Comparison of ENCODE assay signal across 8 cellular contexts in the genomic region with DNA sequence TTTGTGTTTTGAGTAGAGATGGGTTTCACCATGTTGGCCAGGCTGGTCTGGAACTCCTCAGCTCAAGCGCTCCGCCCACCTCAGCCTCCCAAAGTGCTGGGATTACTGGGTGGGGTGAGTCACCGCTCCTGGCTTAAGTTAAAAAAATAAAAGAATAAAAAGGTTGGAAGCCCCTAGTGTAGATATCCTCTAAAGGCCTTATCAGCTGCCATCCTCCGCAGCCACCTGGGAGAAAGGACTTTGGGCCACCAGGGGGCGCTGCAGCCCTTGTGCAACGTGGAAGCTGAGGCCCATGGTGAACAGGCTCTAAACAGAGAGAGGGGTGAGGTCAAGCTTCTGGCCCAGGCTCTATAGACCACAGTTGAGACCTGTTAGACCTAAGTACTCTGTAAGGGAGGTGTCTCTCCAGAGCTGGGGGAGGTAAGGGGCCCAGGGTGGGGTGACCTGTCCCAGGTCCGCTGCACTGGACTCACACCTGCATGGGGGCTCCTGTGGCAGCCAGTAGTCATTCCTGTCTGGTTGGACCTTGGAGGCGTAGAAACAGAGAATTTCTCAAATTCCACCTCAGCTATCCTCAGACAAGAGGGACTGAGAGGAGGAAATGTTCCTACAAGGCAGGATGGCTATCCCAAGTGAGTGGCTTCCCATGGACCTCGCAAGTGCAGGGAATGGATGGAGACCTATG. TPM values are rescaled to one million over a fixed set of nuclear protein-coding genes. Genes with fewer than 3 reads are reported as not detected.
A peak's percentile ranks its signal among the peaks of the same experiment; 100 is the strongest.
DNase-seq lines count a peak whose midpoint lies in the region; ATAC-seq and TF ChIP-seq lines count a peak whose summit lies in the region.

No MANE protein-coding gene starts in this region.

- no peak overlapping the region for H2BK20ac ChIP-seq in IMR-90 (ENCODE audit: low read depth, low read length)

- peaks cover 13% of the 10 kb centered on the region for H3K27me3 ChIP-seq in IMR-90 (ENCODE audit: control insufficient read depth, insufficient read depth, low read length)

- peak; percentile 83 for TF ChIP-seq CTCF in IMR-90 (conservative IDR thresholded peaks at IDR 0.05; ENCODE audit: low read depth, low read length)
- peak; percentile 96 for TF ChIP-seq CTCF in OCI-LY7 (conservative IDR thresholded peaks at IDR 0.05; ENCODE audit: low read length)

- TF ChIP-seq POLR2A in IMR-90 (IDR thresholded peaks at IDR 0.05; ENCODE audit: low read depth, low read length): no peak
- no peak for TF ChIP-seq POLR2A in erythroblast (IDR thresholded peaks at IDR 0.05; ENCODE audit: low read length)

- intact Hi-C loops in IMR-90 (cut with micrococcal nuclease): no loop called here
- intact Hi-C loops in OCI-LY7 (cut with micrococcal nuclease; ENCODE audit: unreplicated experiment): loop anchor here (1.0 to 5.0 kb wide), 3 partner anchors 17 to 72 kb away; no protein-coding TSS in a partner anchor

- H3K79me2 ChIP-seq in OCI-LY7 (ENCODE audit: insufficient read depth, low read depth, low read length): no peaks in the 10 kb centered on the region

- no peaks in the 10 kb centered on the region; the same call in 1 of the 2 replicates for H3K9me1 ChIP-seq in IMR-90 (ENCODE audit: insufficient read depth, low read length)

- peaks cover 0 to 7% (median 0%) of the 10 kb centered on the region in 3 donors for H3K4me1 Mint-ChIP-seq in naive B cell

- no TSS peak for BruUV-seq in IMR-90 (replicated peaks; lab: Mats Ljungman, UMichigan)
- BruUV-seq in OCI-LY7 (replicated peaks; lab: Mats Ljungman, UMichigan): no TSS peak

- H3K14ac ChIP-seq in IMR-90 (replicated peaks; ENCODE audit: low read depth, low read length): no peak overlapping the region

- no peaks in the 10 kb centered on the region for H3K9me3 Mint-ChIP-seq in naive B cell

- no peak overlapping the region for H3K18ac ChIP-seq in IMR-90 (ENCODE audit: low read depth, low read length)

- H3K36me3 Mint-ChIP-seq in naive B cell: no peaks in the 10 kb centered on the region

- H3K27ac ChIP-seq in IMR-90 (ENCODE audit: insufficient read depth, low read length) (no peak overlapping the region), OCI-LY7 (ENCODE audit: low read depth, low read length, poor library complexity, severe bottlenecking) (no peak overlapping the region)

- H2AK9ac ChIP-seq in IMR-90 (replicated peaks; ENCODE audit: low read depth, low read length, poor library complexity): peak overlapping the region; percentile 56

- WGBS in IMR-90 (ENCODE audit: extremely low coverage in 2 of 2, insufficient read length in 1 of 2), 2 experiments: 60% methylated on average over 1 of the region's 9 CpGs; no CpG with 5 or more reads in 1 of the 2 experiments

- H4K20me1 ChIP-seq in IMR-90 (ENCODE audit: insufficient read depth, low read length) (no peaks in the 10 kb centered on the region), OCI-LY7 (ENCODE audit: insufficient read depth, low read length) (no peaks in the 10 kb centered on the region)

- no peaks in the 10 kb centered on the region for H3K4me1 ChIP-seq in IMR-90 (ENCODE audit: control insufficient read depth, insufficient read depth, low read length)
- no peaks in the 10 kb centered on the region for H3K4me1 ChIP-seq in OCI-LY7 (ENCODE audit: insufficient read depth, low read length, poor library complexity, severe bottlenecking)

- no peak overlapping the region for H2BK5ac ChIP-seq in IMR-90 (ENCODE audit: low read depth, low read length, poor library complexity, severe bottlenecking)

- no peak overlapping the region; the same call in 1 of the 2 replicates for H2AK5ac ChIP-seq in IMR-90 (ENCODE audit: low read depth, low read length)

- no peak overlapping the region; the same call in 1 of the 2 replicates for H3K4ac ChIP-seq in IMR-90 (ENCODE audit: low read depth, low read length)

- DNase-seq in Caki2 (ENCODE audit: low read depth) (peak; percentile 65), IMR-90 (peak; percentile 78), OCI-LY7 (ENCODE audit: low spot score) (peak; percentile 85), activated T-cell treated with anti-CD3 and anti-CD28 coated beads for 24 hours (ENCODE audit: low read depth) (peak; percentile 79), erythroblast (lab: John Stamatoyannopoulos, UW) (peak; percentile 88 to 94), naive B cell (peak; percentile 56)
- peak; percentile 62 to 87 for DNase-seq in stimulated activated CD8-positive, alpha-beta memory T cell treated with anti-CD3 and anti-CD28 coated beads, Interleukin-7, amount 100 ng/mL, for 1 hour (ENCODE audit: low read depth in 2 of 2)

- dilution Hi-C loops in IMR-90 (cut with HindIII; ENCODE audit: low sequenced_read_pairs, unreplicated experiment): no loop called here

- H3K4me2 ChIP-seq in IMR-90 (ENCODE audit: low read depth, low read length) (no peak overlapping the region), OCI-LY7 (ENCODE audit: low read length) (no peak overlapping the region)

- no peaks in the 10 kb centered on the region for H3K79me1 ChIP-seq in IMR-90 (ENCODE audit: low read depth in 1 of 2, low read length in 2 of 2)

- no peak overlapping the region for H4K91ac ChIP-seq in IMR-90 (ENCODE audit: insufficient read depth, low read depth, low read length)

- H3K27me3 Mint-ChIP-seq in naive B cell: peaks cover 0 to 4% (median 0%) of the 10 kb centered on the region in 3 donors

- no peaks in the 10 kb centered on the region for H3K9me2 ChIP-seq in OCI-LY7 (ENCODE audit: insufficient read depth, low read length)

- H2BK120ac ChIP-seq in IMR-90 (ENCODE audit: low read depth, low read length): no peak overlapping the region

- H3K9me3 ChIP-seq in IMR-90 (ENCODE audit: control insufficient read depth, insufficient read depth, low read length) (no peaks in the 10 kb centered on the region), OCI-LY7 (ENCODE audit: low read length) (no peaks in the 10 kb centered on the region)

- H3K9ac ChIP-seq in IMR-90 (ENCODE audit: low read depth, low read length): no peak overlapping the region

- ATAC-seq in IMR-90 (ENCODE audit: low read depth) (peak; percentile 92), naive B cell (ENCODE audit: low read depth in 2 of 2) (peak; percentile 70 to 88), HG02884 (IDR thresholded peaks at IDR 0.05; ENCODE audit: unreplicated experiment) (no peak)

- H3K36me3 ChIP-seq in IMR-90 (ENCODE audit: control insufficient read depth, insufficient read depth, low read length) (no peaks in the 10 kb centered on the region), OCI-LY7 (ENCODE audit: insufficient read depth, low read length) (no peaks in the 10 kb centered on the region)

- no peak overlapping the region for H3K23ac ChIP-seq in IMR-90 (ENCODE audit: low read depth, low read length)

- TF ChIP-seq RAD21 in IMR-90 (IDR thresholded peaks at IDR 0.05; ENCODE audit: low read length): peak; percentile 70

- H3K4me3 Mint-ChIP-seq in naive B cell: no peak overlapping the region

- peak overlapping the region in 2 of 6 donors; percentile 56 to 69 for H3K27ac Mint-ChIP-seq in naive B cell

- in situ Hi-C loops in Caki2 (cut with HindIII; ENCODE audit: low pct_unique_long_range_greater_than_20kb, low sequenced_read_pairs) (no loop called here), IMR-90 (cut with MboI; ENCODE audit: low sequenced_read_pairs) (no loop called here)

- no peak overlapping the region for H3K56ac ChIP-seq in IMR-90 (ENCODE audit: extremely low read depth, insufficient read depth, low read length)

- no peak overlapping the region for H4K8ac ChIP-seq in IMR-90 (ENCODE audit: low read depth in 2 of 2, low read length in 2 of 2)

- no peak overlapping the region for H2BK15ac ChIP-seq in IMR-90 (ENCODE audit: low read depth, low read length)

- H2AFZ ChIP-seq in IMR-90 (replicated peaks; ENCODE audit: low read length, poor library complexity): peak overlapping the region; percentile 74
- no peak overlapping the region for H2AFZ ChIP-seq in OCI-LY7 (ENCODE audit: low read length)

- H3K4me3 ChIP-seq in IMR-90 (ENCODE audit: insufficient read depth, low read depth, low read length): no peak overlapping the region
- no peak overlapping the region for H3K4me3 ChIP-seq in OCI-LY7 (ENCODE audit: low read depth, low read length, poor library complexity, severe bottlenecking)

- no peak overlapping the region for H4K5ac ChIP-seq in IMR-90 (ENCODE audit: low read depth, low read length)

- POLR2A ChIA-PET in IMR-90 (lab: Charles Lee; ENCODE audit: unreplicated experiment): no interaction called here
- POLR2A ChIA-PET in OCI-LY7 (lab: Charles Lee): interaction anchor here (0.6 kb wide), 3 partner anchors 32 to 1238 kb away, joined by 3 to 5 read pairs (median 4); no protein-coding TSS in a partner anchor

- CTCF ChIA-PET in IMR-90 (lab: Yijun Ruan, JAX) (interaction anchor here (0.8 to 2.1 kb wide), 11 partner anchors 9 to 72 kb away, joined by 3 to 12 read pairs (median 5); no protein-coding TSS in a partner anchor), OCI-LY7 (lab: Charles Lee; ENCODE audit: unreplicated experiment) (interaction anchor here (1.2 to 1.4 kb wide), 4 partner anchors 11 to 73 kb away, joined by 3 to 5 read pairs (median 4); partner anchors contain the start of gene RACGAP1)

RNA-seq across cellular contexts. Expression of gene RACGAP1, which starts 14.0 kb away (rescaled TPM):
- 195 and 213 TPM in 2 replicates for total RNA-seq in Caki2 (2014; rRNA removed; shearing (Covaris generic); ENCODE audit: low replicate concordance)
- 93.9 and 110 TPM in 2 replicates for total RNA-seq in IMR-90 (2012; rRNA removed)
- polyA plus RNA-seq in IMR-90 (2012; rRNA removed): 29.5 and 37.9 TPM in 2 replicates
- polyA plus RNA-seq in IMR-90 (2012; cell fraction: cytosol; rRNA removed): 8.5 and 15.2 TPM in 2 replicates
- polyA plus RNA-seq in IMR-90 (2012; cell fraction: nucleus; rRNA removed; ENCODE audit: low replicate concordance): 5.1 and 18.8 TPM in 2 replicates
- 69.6 and 75.3 TPM in 2 replicates for total RNA-seq in OCI-LY7 (2014; rRNA removed; shearing (Covaris generic))
- total RNA-seq in OCI-LY7 (2022): 93.6 and 104 TPM in 2 replicates
- polyA plus RNA-seq in naive B cell (ENCODE audit: low read depth in 6 of 6): 1 to 10 TPM in 5 of 6 donors, not detected in 1; 4.7 to 9.0 (median 8.7) TPM

RNA-seq across cellular contexts. Expression of gene ASIC1, which starts 18.1 kb away (rescaled TPM):
- 0.74 and 5.8 TPM in 2 replicates for total RNA-seq in Caki2 (2014; rRNA removed; shearing (Covaris generic); ENCODE audit: low replicate concordance)
- total RNA-seq in IMR-90 (2012; rRNA removed) (1.4 and 1.6 TPM in 2 replicates), OCI-LY7 (2022) (0.57 and 0.59 TPM in 2 replicates)
- polyA plus RNA-seq in IMR-90 (2012; rRNA removed) (9.5 and 9.9 TPM in 2 replicates), naive B cell (ENCODE audit: low read depth in 6 of 6) (not detected)
- 4.7 and 8.5 TPM in 2 replicates for polyA plus RNA-seq in IMR-90 (2012; cell fraction: cytosol; rRNA removed)
- polyA plus RNA-seq in IMR-90 (2012; cell fraction: nucleus; rRNA removed; ENCODE audit: low replicate concordance): 25.9 and 31.9 TPM in 2 replicates
- total RNA-seq in OCI-LY7 (2014; rRNA removed; shearing (Covaris generic)): 0.05 TPM in 1 of 2 replicates, not detected in the other

RNA-seq across cellular contexts. Expression of gene SMARCD1, which starts 45.8 kb away (rescaled TPM):
- total RNA-seq in Caki2 (2014; rRNA removed; shearing (Covaris generic); ENCODE audit: low replicate concordance): 61.0 and 61.9 TPM in 2 replicates
- total RNA-seq in IMR-90 (2012; rRNA removed) (28.1 TPM in 2 replicates), OCI-LY7 (2022) (92.8 and 109 TPM in 2 replicates)
- polyA plus RNA-seq in IMR-90 (2012; rRNA removed) (43.9 and 47.9 TPM in 2 replicates), naive B cell (ENCODE audit: low read depth in 6 of 6) (10 to 100 TPM; 13.1 to 28.1 (median 21.0) TPM)
- 22.9 and 29.5 TPM in 2 replicates for polyA plus RNA-seq in IMR-90 (2012; cell fraction: cytosol; rRNA removed)
- 101 and 130 TPM in 2 replicates for polyA plus RNA-seq in IMR-90 (2012; cell fraction: nucleus; rRNA removed; ENCODE audit: low replicate concordance)
- 117 and 134 TPM in 2 replicates for total RNA-seq in OCI-LY7 (2014; rRNA removed; shearing (Covaris generic))
